In the genomic region with DNA sequence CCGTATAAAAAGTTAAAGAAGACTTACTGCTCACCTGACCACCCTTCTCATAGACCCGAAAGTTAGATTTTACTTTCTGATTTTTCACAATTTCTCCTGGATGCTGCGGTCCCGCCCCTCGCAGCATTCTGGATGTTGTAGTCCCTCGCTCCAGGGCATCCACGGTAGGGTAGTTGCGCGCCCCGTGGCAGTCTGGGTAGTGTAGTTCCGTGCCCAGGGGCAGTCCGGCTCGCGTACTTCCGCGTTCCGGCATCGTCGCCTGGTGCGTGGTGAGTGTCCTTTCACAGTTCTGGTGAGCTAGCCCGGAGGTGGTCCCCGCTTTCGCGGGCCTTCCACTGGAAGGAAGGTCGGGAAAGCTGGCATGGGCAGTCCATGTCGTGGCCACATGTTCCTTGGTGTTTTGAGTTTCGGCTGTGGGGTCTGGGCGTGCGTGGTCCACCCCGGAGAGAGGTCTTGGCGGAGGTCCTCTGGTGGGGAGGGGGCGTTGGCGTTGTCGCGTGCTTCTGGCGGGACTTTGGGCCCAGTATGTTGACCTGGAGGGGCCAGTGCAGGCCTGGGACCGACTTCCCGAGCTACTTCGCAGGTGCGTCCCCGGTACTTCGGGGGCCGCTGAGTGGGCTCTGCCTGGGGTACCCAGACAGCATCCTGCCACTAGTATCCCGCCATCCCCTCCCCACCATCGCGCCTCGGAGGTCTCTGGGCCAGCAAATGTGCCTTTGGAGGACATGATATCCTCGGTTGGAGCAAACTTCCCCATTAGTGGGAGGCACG, we compare ENCODE assay signal across 8 cellular contexts. TPM values are rescaled to one million over a fixed set of nuclear protein-coding genes. Genes with fewer than 3 reads are reported as not detected.
DNase-seq lines count a peak whose midpoint lies in the region; ATAC-seq and TF ChIP-seq lines count a peak whose summit lies in the region.

ZNF169 (plus strand) TSS at position 222 of the 771 bp plus-strand sequence. CDS start 19,515 bp downstream, outside the sequence.

- H3K4me3 Mint-ChIP-seq in natural killer cell = peak within 1 kb of the TSS; percentile 98

- no peaks in the 10 kb centered on the region for H3K9me3 Mint-ChIP-seq in natural killer cell

- peak; percentile 100 for ATAC-seq in GM21717 (IDR thresholded peaks at IDR 0.05; ENCODE audit: unreplicated experiment)
- peak; percentile 100 for ATAC-seq in natural killer cell

- no peak for TF ChIP-seq CTCF in natural killer cell (IDR thresholded peaks at IDR 0.05)

- no peaks in the 10 kb centered on the region for H3K36me3 Mint-ChIP-seq in natural killer cell

- H3K4me3 ChIP-seq in Jurkat, Clone E6-1 (ENCODE audit: low read length) = peak within 1 kb of the TSS; percentile 97

- H3K27me3 Mint-ChIP-seq in natural killer cell (ENCODE audit: low read depth in 2 of 2) = peaks cover 9 to 14% of the 10 kb centered on the region in 2 donors

- intact Hi-C loops in natural killer cell (cut with micrococcal nuclease) = no loop called here

- DNase-seq in DMS79 (lab: John Stamatoyannopoulos, UW) (peak; percentile 59), RKO (ENCODE audit: low spot score) (peak; percentile 97), fibroblast of peridontal ligament (ENCODE audit: extremely low read depth) (peak; percentile 77), natural killer cell (peak; percentile 78)
- peak; percentile 73 for DNase-seq in Jurkat, Clone E6-1 (ENCODE audit: low read depth, low spot score)
- peak; percentile 68 to 77 for DNase-seq in activated T-helper 1 cell treated with anti-CD3 and anti-CD28 coated beads, Interleukin-2, amount 50 U/mL, for 16 hours (ENCODE audit: low read depth in 1 of 2, low spot score in 1 of 2)
- peak; percentile 68 to 79 (median 74) for DNase-seq in stimulated activated naive CD4-positive, alpha-beta T cell (lab: John Stamatoyannopoulos, UW)

- peak within 1 kb of the TSS; percentile 92 to 95 for H3K27ac Mint-ChIP-seq in natural killer cell

- peaks cover 22 to 30% of the 10 kb centered on the region in 2 donors for H3K4me1 Mint-ChIP-seq in natural killer cell

RNA-seq across cellular contexts. Expression of gene ZNF169, which starts in this region (rescaled TPM):
- polyA plus RNA-seq in Jurkat, Clone E6-1 (2012; ENCODE audit: insufficient read depth, insufficient read length) = 5.7 TPM
- total RNA-seq in natural killer cell = 10 to 100 TPM in 1 of 3 donors, 1 to 10 TPM in 2; 4.6 to 11.3 (median 8.9) TPM

Comparison
In these comparisons a context has a peak if more than half of its experiments do, and no peak if none do; other contexts are left out.
1. Peak in every context shown above with its lines: DNase-seq, ATAC-seq and H3K4me3 ChIP-seq.